ENCODE assay signal across 8 cellular contexts in genomic region chr3:105365536-105366301, GRCh38.
A peak's percentile ranks its signal among the peaks of the same experiment; 100 is the strongest.
DNase-seq lines count a peak whose midpoint lies in the region; ATAC-seq lines count a peak whose summit lies in the region.

No MANE protein-coding gene starts in this region.

- ATAC-seq in GM19455 (IDR thresholded peaks at IDR 0.05; ENCODE audit: unreplicated experiment) = no peak

- H3K27ac ChIP-seq in caudate nucleus (ENCODE audit: low read depth, low read length) (peak overlapping the region; percentile 69), substantia nigra (ENCODE audit: low read depth, low read length, poor library complexity, severe bottlenecking) (peak overlapping the region; percentile 96)

- DNase-seq in NCI-H1417 (lab: John Stamatoyannopoulos, UW) = peak; percentile 41 to 77 (median 60)
- no peak for DNase-seq in NCI-H1417 treated with DMSO at 0.1 percent for 48 hours (lab: John Stamatoyannopoulos, UW)
- DNase-seq in NCI-H748 treated with DMSO at 0.1 percent for 48 hours (lab: John Stamatoyannopoulos, UW) = peak; percentile 58
- peak in 36 of 61 donors; percentile 1 to 65 (median 28) for DNase-seq in caudate nucleus (lab: John Stamatoyannopoulos, UW)
- DNase-seq in left kidney (ENCODE audit: low read depth, low spot score) = peak; percentile 56
- DNase-seq in substantia nigra (lab: John Stamatoyannopoulos, UW) = peak in 24 of 49 donors; percentile 1 to 70 (median 27)
- DNase-seq in NCI-H187 treated with DMSO at 0.1 percent for 48 hours (lab: John Stamatoyannopoulos, UW) = no peak

Comparison
In these comparisons a context has a peak if more than half of its experiments do, and no peak if none do; other contexts are left out.
1. DNase-seq: peak in NCI-H1417 (3 of 3), NCI-H748 treated with DMSO at 0.1 percent for 48 hours (single experiment), caudate nucleus (36 of 61) and left kidney (single experiment); none in NCI-H1417 treated with DMSO at 0.1 percent for 48 hours (single experiment) and NCI-H187 treated with DMSO at 0.1 percent for 48 hours (single experiment).